33 cellular contexts compared by ENCODE assay signal in genomic region chr9:2863831-2864230, GRCh38.
"Had no signal": no experiment of that assay in that cellular context is flagged by ENCODE, and none has a peak within 500 bp of the region (broad histone marks: within the 10 kb centered on the region; RNA-seq: fewer than 3 reads in every experiment).

No MANE protein-coding gene starts in this region.

- H3K9me3 ChIP-seq: adrenal gland, ascending aorta, body of pancreas, breast epithelium had no signal

- DNase-seq: activated effector memory CD4-positive, alpha-beta T cell treated with anti-CD3 and anti-CD28 coated beads, Interleukin-2, amount 50 U/mL, for 16 hours; activated effector memory CD4-positive, alpha-beta T cell treated with Interleukin-2 at 50 U/mL for 16 hours; activated gamma-delta T cell; activated gamma-delta T cell treated with Interleukin-2 at 50 U/mL for 16 hours; activated naive CD4-positive, alpha-beta T cell; activated naive CD4-positive, alpha-beta T cell treated with anti-CD3 and anti-CD28 coated beads for 36 hours; activated naive CD4-positive, alpha-beta T cell treated with anti-CD3 and anti-CD28 coated beads, Interleukin-2, amount 10 ng/mL, durations not matched to agents 7 days and 5 days; activated naive CD4-positive, alpha-beta T cell treated with anti-CD3 and anti-CD28 coated beads, Interleukin-2, amount 50 U/mL, for 16 hours; activated naive CD4-positive, alpha-beta T cell treated with Interleukin-2 at 50 U/mL for 16 hours; activated naive CD8-positive, alpha-beta T cell treated with anti-CD3 and anti-CD28 coated beads for 36 hours; activated naive CD8-positive, alpha-beta T cell treated with anti-CD3 and anti-CD28 coated beads, Interleukin-2, amount 10 ng/mL, durations not matched to agents 7 days and 5 days; activated naive CD8-positive, alpha-beta T cell treated with anti-CD3 and anti-CD28 coated beads, Interleukin-2, amount 50 U/mL, for 24 hours; activated T-cell treated with anti-CD3 and anti-CD28 coated beads, Interleukin-2, amount 50 U/mL, for 24 hours; activated T-cell treated with anti-CD3 and anti-CD28 coated beads, Interleukin-2, amount 50 U/mL, for 4 hours; activated T-cell treated with anti-CD3 and anti-CD28 coated beads, Interleukin-2, amount 50 U/mL, for 48 hours; activated T-cell treated with anti-CD3 and anti-CD28 coated beads, Interleukin-2, amount 50 U/mL, for 72 hours; adrenal gland; amniotic stem cell; amygdala; anterior cingulate cortex; aorta; body of pancreas; brain microvascular endothelial cell; caudate nucleus; central memory CD4-positive, alpha-beta T cell; cerebellar nuclear complex had no signal

- H3K27me3 ChIP-seq: adrenal gland, ascending aorta, body of pancreas, brain microvascular endothelial cell, breast epithelium, cardiac muscle cell had no signal

- H3K4me1 ChIP-seq: adrenal gland, ascending aorta, body of pancreas, breast epithelium had no signal

- H3K36me3 ChIP-seq: adrenal gland, ascending aorta, brain microvascular endothelial cell, breast epithelium, cardiac muscle cell had no signal

- ATAC-seq: activated naive CD4-positive, alpha-beta T cell treated with anti-CD3 and anti-CD28 coated beads, Interleukin-2, amount 50 U/mL, for 72 hours; activated naive CD8-positive, alpha-beta T cell treated with anti-CD3 and anti-CD28 coated beads, Interleukin-2, amount 50 U/mL, for 24 hours; activated T-cell treated with anti-CD3 and anti-CD28 coated beads, Interleukin-2, amount 50 U/mL, for 4 hours; activated T-cell treated with anti-CD3 and anti-CD28 coated beads, Interleukin-2, amount 50 U/mL, for 72 hours; activated T-helper 17 cell treated with anti-CD3 and anti-CD28 coated beads, Interleukin-2, amount 50 U/mL, for 72 hours; body of pancreas had no signal

- FAIRE-seq: astrocyte, bronchial epithelial cell had no signal

- H3K27ac ChIP-seq: adrenal gland, ascending aorta, body of pancreas, brain microvascular endothelial cell, breast epithelium, cardiac muscle cell had no signal

- H3K4me3 ChIP-seq: adrenal gland, ascending aorta, body of pancreas, breast epithelium, cardiac muscle cell had no signal
